8 cellular contexts compared by ENCODE assay signal in the genomic region with DNA sequence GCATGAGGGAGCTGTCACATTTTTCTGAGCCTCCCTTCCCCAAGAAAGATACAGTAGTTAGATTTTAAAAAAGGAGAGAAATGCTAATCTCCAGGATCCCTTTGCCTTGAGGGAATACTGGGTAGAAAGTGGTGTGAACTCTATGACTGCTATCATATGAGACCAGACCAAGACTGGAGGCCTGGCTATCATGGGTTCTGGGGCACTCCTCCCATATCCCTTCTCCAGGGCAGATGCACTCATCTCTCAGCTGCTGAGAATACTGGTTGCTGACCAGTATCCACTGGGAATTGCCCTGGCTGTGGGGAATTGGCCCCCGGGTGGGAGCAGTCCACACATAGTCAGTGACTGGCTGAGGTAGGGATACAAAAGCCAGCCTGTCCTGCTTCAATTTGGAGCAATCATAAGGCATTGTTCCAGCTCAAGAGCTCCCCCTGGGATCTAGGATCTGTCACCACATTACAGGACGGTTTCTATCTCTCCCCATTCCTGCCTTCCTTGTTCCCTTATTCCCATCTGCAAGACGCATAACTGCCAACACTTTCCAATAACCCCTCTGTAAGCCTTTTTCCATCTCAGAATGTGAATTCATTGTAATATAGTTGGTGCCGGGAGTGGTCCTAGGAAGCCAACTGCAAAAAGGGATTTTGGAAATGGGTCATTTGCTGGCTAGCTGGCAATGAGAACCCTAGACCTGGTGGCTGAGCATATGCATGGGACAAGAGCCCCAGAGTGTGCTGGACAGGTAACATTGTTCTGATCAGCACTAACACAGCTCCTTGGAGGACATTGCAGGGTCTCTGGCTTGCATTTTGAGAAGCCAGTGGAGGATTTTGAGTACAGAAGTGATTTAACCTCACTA. TPM values are rescaled to one million over a fixed set of nuclear protein-coding genes. Genes with fewer than 3 reads are reported as not detected.
DNase-seq lines count a peak whose midpoint lies in the region; ATAC-seq, FAIRE-seq and TF ChIP-seq lines count a peak whose summit lies in the region.

No MANE protein-coding gene starts in this region.

- H3K27ac ChIP-seq in 22Rv1 (no peak overlapping the region), liver (ENCODE audit: low read depth in 1 of 2, low read length in 2 of 2) (no peak overlapping the region)

- TF ChIP-seq RAD21 in liver (IDR thresholded peaks at IDR 0.05), result peak; percentile 81 to 85

- peaks cover 0 to 11% (median 6%) of the 10 kb centered on the region in 4 donors for H3K4me1 ChIP-seq in liver (ENCODE audit: control insufficient read depth in 4 of 4, insufficient read depth in 4 of 4, low read length in 3 of 4)

- CTCF ChIA-PET in GM10248 (lab: Yijun Ruan, JAX), result interaction anchor here (0.7 to 4.4 kb wide), 17 partner anchors 8 to 549 kb away, joined by 3 to 30 read pairs (median 5); a partner anchor contains a TSS

- H3K27me3 ChIP-seq in bronchial epithelial cell (ENCODE audit: control insufficient read depth, insufficient read depth, low read length) (no peaks in the 10 kb centered on the region), liver (ENCODE audit: control insufficient read depth in 4 of 4, insufficient read depth in 4 of 4, low read length in 3 of 4) (no peaks in the 10 kb centered on the region)

- H3K4me3 ChIP-seq in bronchial epithelial cell (ENCODE audit: low read depth, low read length) (no peak overlapping the region), liver (ENCODE audit: low read depth in 1 of 3, low read length in 3 of 3) (no peak overlapping the region)

- WGBS in liver, result 25% methylated on average over 4 of the region's 4 CpGs

- DNase-seq in GM10248 (ENCODE audit: extremely low spot score) (no peak), NCI-H446 treated with DMSO at 0.1 percent for 48 hours (lab: John Stamatoyannopoulos, UW) (peak; percentile 31), bronchial epithelial cell (ENCODE audit: low read depth) (peak; percentile 60), putamen (ENCODE audit: low spot score) (no peak)
- DNase-seq in stimulated activated CD4-positive, alpha-beta T cell treated with anti-CD3 and anti-CD28 coated beads, Interleukin-2, amount 100 ng/mL, for 24 hours, result no peak

- no peak overlapping the region for H3K9ac ChIP-seq in liver (ENCODE audit: low read depth in 1 of 2, low read length in 2 of 2)

- TF ChIP-seq CTCF in 22Rv1 (IDR thresholded peaks at IDR 0.05) (peak; percentile 82), GM10248 (IDR thresholded peaks at IDR 0.05; ENCODE audit: control extremely low read depth, extremely low read depth, low read depth, missing control alignments) (peak; percentile 37), bronchial epithelial cell (IDR thresholded peaks at IDR 0.05; ENCODE audit: insufficient read depth, low read length, severe bottlenecking) (peak; percentile 84), liver (IDR thresholded peaks at IDR 0.05; ENCODE audit: low read depth, low read length, missing input control) (peak; percentile 64)

- POLR2A ChIA-PET in GM10248 (lab: Yijun Ruan, JAX), result no interaction called here

- no peak for FAIRE-seq in bronchial epithelial cell (lab: Jason Lieb, UNC)

- H3K36me3 ChIP-seq in bronchial epithelial cell (ENCODE audit: control insufficient read depth, insufficient read depth, low read length), result no peaks in the 10 kb centered on the region
- H3K36me3 ChIP-seq in liver (ENCODE audit: control insufficient read depth in 4 of 4, insufficient read depth in 3 of 4, low read depth in 1 of 4, low read length in 3 of 4), result no peaks in the 10 kb centered on the region

- ATAC-seq in HG03460 (IDR thresholded peaks at IDR 0.05; ENCODE audit: unreplicated experiment), result no peak

- peaks cover 0 to 2% (median 0%) of the 10 kb centered on the region in 4 donors for H3K9me3 ChIP-seq in liver (ENCODE audit: control insufficient read depth in 4 of 4, low read length in 3 of 4)

TF ChIP-seq in liver, 16 proteins besides CTCF, POLR2A, EP300 and RAD21:
- no peak for TF ChIP-seq YY1 (IDR thresholded peaks at IDR 0.05)
- TF ChIP-seq SP1 (IDR thresholded peaks at IDR 0.05), result no peak
- TF ChIP-seq, protein P1, sequence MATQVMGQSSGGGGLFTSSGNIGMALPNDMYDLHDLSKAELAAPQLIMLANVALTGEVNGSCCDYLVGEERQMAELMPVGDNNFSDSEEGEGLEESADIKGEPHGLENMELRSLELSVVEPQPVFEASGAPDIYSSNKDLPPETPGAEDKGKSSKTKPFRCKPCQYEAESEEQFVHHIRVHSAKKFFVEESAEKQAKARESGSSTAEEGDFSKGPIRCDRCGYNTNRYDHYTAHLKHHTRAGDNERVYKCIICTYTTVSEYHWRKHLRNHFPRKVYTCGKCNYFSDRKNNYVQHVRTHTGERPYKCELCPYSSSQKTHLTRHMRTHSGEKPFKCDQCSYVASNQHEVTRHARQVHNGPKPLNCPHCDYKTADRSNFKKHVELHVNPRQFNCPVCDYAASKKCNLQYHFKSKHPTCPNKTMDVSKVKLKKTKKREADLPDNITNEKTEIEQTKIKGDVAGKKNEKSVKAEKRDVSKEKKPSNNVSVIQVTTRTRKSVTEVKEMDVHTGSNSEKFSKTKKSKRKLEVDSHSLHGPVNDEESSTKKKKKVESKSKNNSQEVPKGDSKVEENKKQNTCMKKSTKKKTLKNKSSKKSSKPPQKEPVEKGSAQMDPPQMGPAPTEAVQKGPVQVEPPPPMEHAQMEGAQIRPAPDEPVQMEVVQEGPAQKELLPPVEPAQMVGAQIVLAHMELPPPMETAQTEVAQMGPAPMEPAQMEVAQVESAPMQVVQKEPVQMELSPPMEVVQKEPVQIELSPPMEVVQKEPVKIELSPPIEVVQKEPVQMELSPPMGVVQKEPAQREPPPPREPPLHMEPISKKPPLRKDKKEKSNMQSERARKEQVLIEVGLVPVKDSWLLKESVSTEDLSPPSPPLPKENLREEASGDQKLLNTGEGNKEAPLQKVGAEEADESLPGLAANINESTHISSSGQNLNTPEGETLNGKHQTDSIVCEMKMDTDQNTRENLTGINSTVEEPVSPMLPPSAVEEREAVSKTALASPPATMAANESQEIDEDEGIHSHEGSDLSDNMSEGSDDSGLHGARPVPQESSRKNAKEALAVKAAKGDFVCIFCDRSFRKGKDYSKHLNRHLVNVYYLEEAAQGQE (IDR thresholded peaks at IDR 0.05), result no peak
- no peak for TF ChIP-seq HNF4G (IDR thresholded peaks at IDR 0.05)
- TF ChIP-seq RXRA (IDR thresholded peaks at IDR 0.05), result no peak
- no peak for TF ChIP-seq TAF1 (conservative IDR thresholded peaks at IDR 0.05)
- TF ChIP-seq HNF4A (conservative IDR thresholded peaks at IDR 0.05), result no peak
- TF ChIP-seq NR2F2 (IDR thresholded peaks at IDR 0.05), result no peak
- TF ChIP-seq, protein P2, sequence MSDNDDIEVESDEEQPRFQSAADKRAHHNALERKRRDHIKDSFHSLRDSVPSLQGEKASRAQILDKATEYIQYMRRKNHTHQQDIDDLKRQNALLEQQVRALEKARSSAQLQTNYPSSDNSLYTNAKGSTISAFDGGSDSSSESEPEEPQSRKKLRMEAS (IDR thresholded peaks at IDR 0.05), result no peak
- TF ChIP-seq FOXA1 (IDR thresholded peaks at IDR 0.05), result no peak
- no peak for TF ChIP-seq EGR1 (IDR thresholded peaks at IDR 0.05; ENCODE audit: low read depth in 2 of 2)
- TF ChIP-seq JUND (IDR thresholded peaks at IDR 0.05), result no peak
- TF ChIP-seq, protein P3, sequence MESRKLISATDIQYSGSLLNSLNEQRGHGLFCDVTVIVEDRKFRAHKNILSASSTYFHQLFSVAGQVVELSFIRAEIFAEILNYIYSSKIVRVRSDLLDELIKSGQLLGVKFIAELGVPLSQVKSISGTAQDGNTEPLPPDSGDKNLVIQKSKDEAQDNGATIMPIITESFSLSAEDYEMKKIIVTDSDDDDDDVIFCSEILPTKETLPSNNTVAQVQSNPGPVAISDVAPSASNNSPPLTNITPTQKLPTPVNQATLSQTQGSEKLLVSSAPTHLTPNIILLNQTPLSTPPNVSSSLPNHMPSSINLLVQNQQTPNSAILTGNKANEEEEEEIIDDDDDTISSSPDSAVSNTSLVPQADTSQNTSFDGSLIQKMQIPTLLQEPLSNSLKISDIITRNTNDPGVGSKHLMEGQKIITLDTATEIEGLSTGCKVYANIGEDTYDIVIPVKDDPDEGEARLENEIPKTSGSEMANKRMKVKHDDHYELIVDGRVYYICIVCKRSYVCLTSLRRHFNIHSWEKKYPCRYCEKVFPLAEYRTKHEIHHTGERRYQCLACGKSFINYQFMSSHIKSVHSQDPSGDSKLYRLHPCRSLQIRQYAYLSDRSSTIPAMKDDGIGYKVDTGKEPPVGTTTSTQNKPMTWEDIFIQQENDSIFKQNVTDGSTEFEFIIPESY (IDR thresholded peaks at IDR 0.05), result no peak

RNA-seq across cellular contexts. Expression of a gene that starts 35.4 kb away (rescaled TPM):
- under 0.01 TPM in 1 of 2 replicates, not detected in the other for total RNA-seq in bronchial epithelial cell
- 1 to 10 TPM; 1.0 to 1.7 TPM for total RNA-seq in liver
- polyA plus RNA-seq in liver, result under 1 TPM; 0.46 to 0.78 TPM

Comparison
In these comparisons a context has a peak if more than half of its experiments do, and no peak if none do; other contexts are left out.
1. DNase-seq: peak in NCI-H446 treated with DMSO at 0.1 percent for 48 hours (single experiment) and bronchial epithelial cell (single experiment); none in GM10248 (single experiment), stimulated activated CD4-positive, alpha-beta T cell treated with anti-CD3 and anti-CD28 coated beads, Interleukin-2, amount 100 ng/mL, for 24 hours (0 of 2) and putamen (single experiment).
2. Peak in every context shown above with its lines, with median percentiles within 50 percentile points of each other: CTCF ChIP-seq.